ENCODE assay signal across 8 cellular contexts in the genomic region with DNA sequence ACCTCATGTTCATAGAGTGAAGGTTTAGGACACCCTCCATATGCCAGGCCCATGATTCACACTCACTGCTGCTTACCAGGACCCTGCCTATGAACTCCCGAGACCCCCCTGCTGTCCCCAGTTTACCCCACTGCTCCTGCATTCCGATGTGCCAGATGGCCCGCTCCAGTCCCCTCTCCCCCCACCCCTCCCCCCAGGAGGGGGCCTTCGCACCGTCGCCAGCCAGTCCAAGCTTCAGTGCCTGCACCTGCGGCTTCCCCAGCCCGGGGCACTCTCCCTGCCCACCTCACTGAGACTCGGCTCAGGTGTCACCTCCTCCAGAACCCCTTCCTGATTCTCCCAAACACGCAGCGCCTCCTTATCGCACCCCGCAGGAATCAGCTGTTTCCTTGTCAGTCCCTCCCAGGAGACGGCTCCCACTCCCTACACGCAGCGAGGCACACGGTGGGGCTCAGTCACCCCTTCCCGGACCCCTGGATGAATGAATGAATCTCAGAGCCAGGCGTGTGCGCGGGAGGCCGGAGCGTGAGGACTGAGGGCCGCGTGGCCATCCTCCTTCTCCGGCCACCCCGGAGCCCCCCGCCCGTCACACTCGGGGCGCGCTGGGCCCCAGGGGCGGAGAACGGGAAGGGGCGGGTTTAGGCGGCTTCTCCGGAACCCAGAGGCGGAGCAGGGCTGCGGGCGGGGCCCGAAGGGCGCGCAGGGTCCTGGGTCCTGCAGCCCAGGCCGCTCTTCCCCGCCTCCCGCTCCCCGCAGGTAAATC. TPM values are rescaled to one million over a fixed set of nuclear protein-coding genes. Genes with fewer than 3 reads are reported as not detected.
A peak's percentile ranks its signal among the peaks of the same experiment; 100 is the strongest.
DNase-seq lines count a peak whose midpoint lies in the region; ATAC-seq and TF ChIP-seq lines count a peak whose summit lies in the region.

No MANE protein-coding gene starts in this region.

- no peak for ATAC-seq in GM18519 (IDR thresholded peaks at IDR 0.05; ENCODE audit: low FRiP score, unreplicated experiment)

- H3K9me3 ChIP-seq in HAP-1 (no peaks in the 10 kb centered on the region), liver (ENCODE audit: control insufficient read depth in 4 of 4, low read length in 3 of 4) (no peaks in the 10 kb centered on the region)

- in situ Hi-C loops in HAP-1 (cut with MboI; ENCODE audit: low sequenced_read_pairs) = no loop called here

- H3K9ac ChIP-seq in liver (ENCODE audit: low read depth in 1 of 2, low read length in 2 of 2) = peak overlapping the region; percentile 28 to 65

- H3K36me3 ChIP-seq in HAP-1 (replicated peaks) = peaks cover 5% of the 10 kb centered on the region; the same call in 1 of the 2 replicates
- H3K36me3 ChIP-seq in liver (ENCODE audit: control insufficient read depth in 4 of 4, insufficient read depth in 3 of 4, low read depth in 1 of 4, low read length in 3 of 4) = peaks cover 1 to 12% (median 6%) of the 10 kb centered on the region in 4 donors

- DNase-seq in GM03348 (ENCODE audit: low spot score) (peak; percentile 88), HAP-1 (ENCODE audit: low spot score in 2 of 2) (peak; percentile 23 to 82), NCI-H1436 treated with DMSO at 0.1 percent for 48 hours (lab: John Stamatoyannopoulos, UW) (peak; percentile 8)
- DNase-seq in activated CD4-positive, CD25-positive, alpha-beta regulatory T cell treated with anti-CD3 and anti-CD28 coated beads, Interleukin-2, amount 50 U/mL, for 16 hours (ENCODE audit: low read depth, low spot score) = peak; percentile 39
- DNase-seq in stimulated activated CD4-positive, alpha-beta T cell treated with anti-CD3 and anti-CD28 coated beads, TNF-alpha, amount 100 ng/mL, for 24 hours (ENCODE audit: low read depth in 3 of 3) = peak in 2 of 3 experiments; percentile 48 to 77

- WGBS in liver = 2% methylated on average over 47 of the region's 47 CpGs

- TF ChIP-seq CTCF in liver (IDR thresholded peaks at IDR 0.05; ENCODE audit: low read depth, low read length, missing input control) = no peak

- H3K27ac ChIP-seq in cingulate gyrus (ENCODE audit: low read depth, low read length) (peak overlapping the region; percentile 72), liver (ENCODE audit: low read depth in 1 of 2, low read length in 2 of 2) (peak overlapping the region; percentile 76 to 83)

- H3K27me3 ChIP-seq in HAP-1 (ENCODE audit: low read depth) = no peaks in the 10 kb centered on the region
- H3K27me3 ChIP-seq in liver (ENCODE audit: control insufficient read depth in 4 of 4, insufficient read depth in 4 of 4, low read length in 3 of 4) = no peaks in the 10 kb centered on the region

- H3K4me3 ChIP-seq in HAP-1 = peak overlapping the region; percentile 77
- peak overlapping the region; percentile 80 to 94 (median 85) for H3K4me3 ChIP-seq in liver (ENCODE audit: low read depth in 1 of 3, low read length in 3 of 3)

- peak in 1 of 2 donors; percentile 23 for TF ChIP-seq RAD21 in liver (IDR thresholded peaks at IDR 0.05)

- peaks cover 5% of the 10 kb centered on the region; the same call in 1 of the 2 replicates for H3K4me1 ChIP-seq in HAP-1
- peaks cover 14 to 58% (median 29%) of the 10 kb centered on the region in 4 donors for H3K4me1 ChIP-seq in liver (ENCODE audit: control insufficient read depth in 4 of 4, insufficient read depth in 4 of 4, low read length in 3 of 4)

TF ChIP-seq in liver, 16 proteins besides CTCF, POLR2A, EP300 and RAD21:
- TF ChIP-seq HNF4A (conservative IDR thresholded peaks at IDR 0.05) (no peak), GABPA (IDR thresholded peaks at IDR 0.05 in 1 of 2, conservative IDR thresholded peaks at IDR 0.05 in 1 of 2) (peak in 1 of 2 donors; percentile 22)

RNA-seq across cellular contexts. Expression of a gene that starts 1.7 kb away (rescaled TPM):
- 10 to 100 TPM; 20.3 to 61.7 TPM for total RNA-seq in liver
- 10 to 100 TPM; 22.9 to 33.6 TPM for polyA plus RNA-seq in liver

RNA-seq across cellular contexts. Expression of a gene that starts 25.6 kb away (rescaled TPM):
- total RNA-seq in liver = 10 to 100 TPM; 19.2 to 47.1 TPM
- polyA plus RNA-seq in liver = 10 to 100 TPM in 1 of 2 donors, 1 to 10 TPM in 1; 9.9 to 12.5 TPM

RNA-seq across cellular contexts. Expression of a gene that starts 34.8 kb away (rescaled TPM):
- 10 to 100 TPM; 35.9 to 69.9 TPM for total RNA-seq in liver
- polyA plus RNA-seq in liver = 10 to 100 TPM; 29.5 to 33.7 TPM

Comparison
In these comparisons a context has a peak if more than half of its experiments do, and no peak if none do; other contexts are left out.
1. DNase-seq: peak in every context shown above with its lines; median percentile 88 in GM03348; 62 in stimulated activated CD4-positive, alpha-beta T cell treated with anti-CD3 and anti-CD28 coated beads, TNF-alpha, amount 100 ng/mL, for 24 hours; 52 in HAP-1; 39 in activated CD4-positive, CD25-positive, alpha-beta regulatory T cell treated with anti-CD3 and anti-CD28 coated beads, Interleukin-2, amount 50 U/mL, for 16 hours; 8 in NCI-H1436 treated with DMSO at 0.1 percent for 48 hours.